19 cellular contexts compared by ENCODE assay signal in the genomic region with DNA sequence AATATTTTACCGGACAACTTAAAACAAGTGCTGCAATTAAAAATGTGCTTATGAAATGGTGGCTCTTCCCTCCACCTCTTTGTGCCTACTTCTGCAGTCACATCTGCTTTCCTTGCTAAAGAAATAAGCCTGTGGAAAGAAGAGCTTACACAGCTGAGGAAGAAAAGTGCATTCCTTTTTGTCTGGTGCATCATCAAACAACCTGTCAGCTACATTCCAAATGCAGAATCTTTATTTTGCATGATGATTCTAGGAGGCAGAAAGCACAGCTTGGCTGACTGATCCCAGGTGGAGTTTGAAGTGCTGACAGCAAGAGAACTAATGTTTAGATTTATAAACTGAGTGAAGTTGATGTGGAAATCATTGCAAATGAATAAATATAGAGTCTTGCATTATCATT.
DNase-seq lines count a peak whose midpoint lies in the region; ATAC-seq and TF ChIP-seq lines count a peak whose summit lies in the region.
"Had no signal": no experiment of that assay in that cellular context is flagged by ENCODE, and none has a peak within 500 bp of the region (broad histone marks: within the 10 kb centered on the region; RNA-seq: fewer than 3 reads in every experiment).

No MANE protein-coding gene starts in this region.

- H3F3A ChIP-seq in GM23248 (ENCODE audit: insufficient read depth), result peaks cover 7% of the 10 kb centered on the region; the same call in 1 of the 2 replicates

- no peaks in the 10 kb centered on the region for H4K20me1 ChIP-seq in GM23248 (ENCODE audit: insufficient read depth)

- in situ Hi-C loops in GM23248 (cut with MboI), result no loop called here

- H3K4me2 ChIP-seq in GM23248 (ENCODE audit: unreplicated experiment), result no peak overlapping the region
- H3K4me2 ChIP-seq: PC-9 had no signal

- no peaks in the 10 kb centered on the region for H3K9me2 ChIP-seq in GM23248 (ENCODE audit: insufficient read depth)

- no peaks in the 10 kb centered on the region for H3K27me3 ChIP-seq in AG04450 (ENCODE audit: control insufficient read depth, insufficient read depth, low read length)
- H3K27me3 ChIP-seq in GM23248 (replicated peaks; ENCODE audit: insufficient read depth), result no peaks in the 10 kb centered on the region

- H3K4me3 ChIP-seq in AG04450 (ENCODE audit: low read depth, low read length), result no peak overlapping the region
- H3K4me3 ChIP-seq in GM23248, result no peak overlapping the region
- H3K4me3 ChIP-seq: PC-9 had no signal

- no peak overlapping the region for H3K9ac ChIP-seq in GM23248

- CTCF ChIA-PET in AG04450 (lab: Charles Lee), result no interaction called here

- ATAC-seq in HG02759 (IDR thresholded peaks at IDR 0.05; ENCODE audit: unreplicated experiment) (no peak), GM18502 (IDR thresholded peaks at IDR 0.05; ENCODE audit: poor library complexity, unreplicated experiment) (no peak), HG03521 (IDR thresholded peaks at IDR 0.05; ENCODE audit: unreplicated experiment) (no peak)

- DNase-seq in AG04450 (ENCODE audit: low read depth, low spot score) (peak; percentile 39), GM23248 (peak; percentile 34), amniotic epithelial cell (ENCODE audit: low read depth) (peak; percentile 38), iris pigment epithelial cell (ENCODE audit: low read depth) (peak; percentile 11), AG08396 (ENCODE audit: low spot score) (no peak)
- DNase-seq: ACHN, Karpas-422, NCI-H1694, NCI-H2081, NCI-H2171, NCI-H446, NCI-H526, PC-9, RPMI8226, SHP77 had no signal

- no peak for TF ChIP-seq CTCF in AG04450 (IDR thresholded peaks at IDR 0.05; ENCODE audit: low read depth, low read length)

- H3K4me1 ChIP-seq in GM23248 (ENCODE audit: insufficient read depth), result peaks cover 23% of the 10 kb centered on the region

- H3K36me3 ChIP-seq in GM23248 (ENCODE audit: low read depth), result no peaks in the 10 kb centered on the region

- POLR2A ChIA-PET in AG04450 (lab: Yijun Ruan, JAX), result interaction anchor here (1.4 to 1.5 kb wide), 2 partner anchors 14 to 131 kb away, joined by 3 to 12 read pairs; no protein-coding TSS in a partner anchor

- no peaks in the 10 kb centered on the region for H3K9me3 ChIP-seq in AG04450 (ENCODE audit: control insufficient read depth, insufficient read depth, low read length)
- H3K9me3 ChIP-seq in GM23248 (ENCODE audit: low read depth), result no peaks in the 10 kb centered on the region

- no peak overlapping the region for H2AFZ ChIP-seq in GM23248
- H2AFZ ChIP-seq: PC-9 had no signal

- WGBS in GM23248 (ENCODE audit: low coverage in 1 of 2, low lambda C conversion rate in 2 of 2, missing lambda C conversion rate in 2 of 2), 2 experiments, result 94 to 97% methylated on average over 1 of the region's 1 CpG

- H3K79me2 ChIP-seq in GM23248 (ENCODE audit: insufficient read depth), result no peaks in the 10 kb centered on the region

- H3K27ac ChIP-seq in AG04450 (ENCODE audit: low read depth, low read length) (no peak overlapping the region), GM23248 (no peak overlapping the region)
- H3K27ac ChIP-seq: 22Rv1, PC-9 had no signal
